1 cellular context compared by ENCODE assay signal in the genomic region with DNA sequence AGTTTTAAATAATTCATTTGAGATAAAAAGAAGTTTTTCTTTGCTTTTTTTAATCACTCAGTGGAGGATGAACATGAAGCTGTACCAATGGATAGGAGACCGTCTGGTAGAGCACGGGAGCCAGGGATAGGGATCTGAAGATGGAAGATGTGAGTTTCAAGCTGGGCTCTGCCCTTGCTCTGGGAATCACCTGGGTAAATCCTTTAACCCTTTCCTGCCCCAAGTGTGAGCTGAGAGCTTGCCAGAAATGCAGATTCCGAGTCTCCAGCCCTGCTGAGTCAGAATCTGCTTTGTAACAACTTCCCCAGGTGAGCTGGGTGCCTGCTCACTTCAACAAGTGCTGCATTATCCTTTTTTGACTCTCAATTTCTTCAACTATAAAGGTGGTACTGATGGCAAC.
A peak's percentile ranks its signal among the peaks of the same experiment; 100 is the strongest.
TF ChIP-seq lines count a peak whose summit lies in the region.

No MANE protein-coding gene starts in this region.

TF ChIP-seq in H1, 55 proteins besides CTCF, POLR2A, EP300 and RAD21:
- TF ChIP-seq SIX5 (IDR thresholded peaks at IDR 0.05; ENCODE audit: low read depth, low read length) (no peak), ATF3 (IDR thresholded peaks at IDR 0.05; ENCODE audit: insufficient read depth, low read depth, low read length) (no peak), BACH1 (IDR thresholded peaks at IDR 0.05; ENCODE audit: low read length) (peak; percentile 68)
- TF ChIP-seq, protein P1, sequence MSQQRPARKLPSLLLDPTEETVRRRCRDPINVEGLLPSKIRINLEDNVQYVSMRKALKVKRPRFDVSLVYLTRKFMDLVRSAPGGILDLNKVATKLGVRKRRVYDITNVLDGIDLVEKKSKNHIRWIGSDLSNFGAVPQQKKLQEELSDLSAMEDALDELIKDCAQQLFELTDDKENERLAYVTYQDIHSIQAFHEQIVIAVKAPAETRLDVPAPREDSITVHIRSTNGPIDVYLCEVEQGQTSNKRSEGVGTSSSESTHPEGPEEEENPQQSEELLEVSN (IDR thresholded peaks at IDR 0.05): no peak
